In the genomic region with DNA sequence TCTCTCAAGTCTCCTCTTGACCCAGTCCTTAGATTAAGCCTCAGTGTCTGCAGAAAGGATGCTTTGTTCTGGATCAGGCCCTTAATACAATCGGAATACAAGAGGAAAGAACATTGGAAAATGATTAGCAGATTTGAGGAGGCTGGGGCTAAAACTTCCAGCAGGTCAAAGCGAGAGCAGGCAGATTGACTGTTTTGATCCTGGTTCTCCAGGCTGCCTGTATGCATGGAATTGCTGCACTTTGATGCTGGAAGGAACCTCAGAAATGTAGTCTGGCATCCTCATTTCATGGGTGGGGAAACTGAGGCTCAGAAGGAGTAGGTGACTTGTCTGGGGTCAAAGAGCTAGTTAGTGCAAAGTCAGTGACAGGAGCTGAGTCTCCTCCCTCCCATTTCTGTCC, we compare ENCODE assay signal across 20 cellular contexts.
A peak's percentile ranks its signal among the peaks of the same experiment; 100 is the strongest.
DNase-seq lines count a peak whose midpoint lies in the region; ATAC-seq and TF ChIP-seq lines count a peak whose summit lies in the region.
"Had no signal": no experiment of that assay in that cellular context is flagged by ENCODE, and none has a peak within 500 bp of the region (broad histone marks: within the 10 kb centered on the region; RNA-seq: fewer than 3 reads in every experiment).

No MANE protein-coding gene starts in this region.

- H2AFZ ChIP-seq in neural progenitor cell (replicated peaks) = no peak overlapping the region
- H2AFZ ChIP-seq: GM23338 had no signal

- H3K27ac Mint-ChIP-seq in neural progenitor cell = peak overlapping the region; percentile 57
- H3K27ac Mint-ChIP-seq: B cell; CD4-positive, CD25-positive, alpha-beta regulatory T cell; CD8-positive, alpha-beta T cell; GM23338; HFFc6 had no signal

- ATAC-seq in left cardiac atrium (no peak), GM18858 (IDR thresholded peaks at IDR 0.05; ENCODE audit: unreplicated experiment) (no peak)
- ATAC-seq: CD8-positive, alpha-beta T cell; GM12878; GM23338 had no signal

- DNase-seq in right atrium auricular region (ENCODE audit: low spot score) = peak; percentile 26
- no peak for DNase-seq in left cardiac atrium
- no peak for DNase-seq in neural progenitor cell (ENCODE audit: low spot score)
- peak; percentile 25 to 93 for DNase-seq in vagina (ENCODE audit: extremely low spot score in 2 of 2)
- no peak for DNase-seq in DMS79 (lab: John Stamatoyannopoulos, UW)
- DNase-seq: Caco-2; CD4-positive, CD25-positive, alpha-beta regulatory T cell; CD8-positive, alpha-beta T cell; DMS153; EL; GDM1; HFFc6 had no signal

- no peak overlapping the region for H3K4me2 ChIP-seq in neural progenitor cell
- H3K4me2 ChIP-seq: BLaER1, GM23338 had no signal

- peaks cover 8% of the 10 kb centered on the region for H3K27me3 Mint-ChIP-seq in neural progenitor cell (ENCODE audit: insufficient read depth, low read depth)
- H3K27me3 Mint-ChIP-seq: CD4-positive, CD25-positive, alpha-beta regulatory T cell had no signal

- H3K4me1 Mint-ChIP-seq in neural progenitor cell = peaks cover 10% of the 10 kb centered on the region
- H3K4me1 Mint-ChIP-seq: B cell; CD4-positive, CD25-positive, alpha-beta regulatory T cell; GM23338 had no signal

- no peak overlapping the region for H3K9ac ChIP-seq in neural progenitor cell
- H3K9ac ChIP-seq: BLaER1 had no signal

- no peaks in the 10 kb centered on the region for H3K36me3 Mint-ChIP-seq in neural progenitor cell
- H3K36me3 Mint-ChIP-seq: CD4-positive, CD25-positive, alpha-beta regulatory T cell; CD8-positive, alpha-beta T cell had no signal

- H3K4me3 Mint-ChIP-seq in neural progenitor cell = no peak overlapping the region
- H3K4me3 Mint-ChIP-seq: B cell; CD4-positive, CD25-positive, alpha-beta regulatory T cell; CD8-positive, alpha-beta T cell; GM23338; HFFc6 had no signal

- TF ChIP-seq CTCF in right atrium auricular region (IDR thresholded peaks at IDR 0.05) = no peak
- no peak for TF ChIP-seq CTCF in neural progenitor cell (IDR thresholded peaks at IDR 0.05)
- no peak for TF ChIP-seq CTCF in vagina (IDR thresholded peaks at IDR 0.05)

- H3K79me2 ChIP-seq in neural progenitor cell (ENCODE audit: low read depth) = no peaks in the 10 kb centered on the region

- H3K9me3 ChIP-seq in right atrium auricular region = no peaks in the 10 kb centered on the region
- H3K9me3 ChIP-seq in neural progenitor cell (ENCODE audit: low read depth) = no peaks in the 10 kb centered on the region
- H3K9me3 ChIP-seq in vagina = no peaks in the 10 kb centered on the region
- H3K9me3 ChIP-seq: BLaER1, Caco-2, HAP-1 had no signal

- H3K36me3 ChIP-seq in right atrium auricular region (no peaks in the 10 kb centered on the region), neural progenitor cell (no peaks in the 10 kb centered on the region), vagina (no peaks in the 10 kb centered on the region)
- H3K36me3 ChIP-seq: BLaER1, HAP-1 had no signal

- H3K27ac ChIP-seq in right atrium auricular region (no peak overlapping the region), neural progenitor cell (no peak overlapping the region), vagina (no peak overlapping the region)
- H3K27ac ChIP-seq: 22Rv1, BLaER1, C4-2B had no signal

- H4K20me1 ChIP-seq in neural progenitor cell (ENCODE audit: low read depth) = no peaks in the 10 kb centered on the region
- H4K20me1 ChIP-seq: BLaER1 had no signal

- intact Hi-C loops in left cardiac atrium (cut with DNase I) = no loop called here
- intact Hi-C loops in vagina (cut with DNase I) = no loop called here

- H3K9me3 Mint-ChIP-seq in neural progenitor cell = peaks cover under 1% of the 10 kb centered on the region
- H3K9me3 Mint-ChIP-seq: CD8-positive, alpha-beta T cell; GM23338 had no signal

- H3F3A ChIP-seq in neural progenitor cell (ENCODE audit: low read depth) = peaks cover 9% of the 10 kb centered on the region

- H3K4me3 ChIP-seq in right atrium auricular region (no peak overlapping the region), neural progenitor cell (no peak overlapping the region), vagina (no peak overlapping the region)
- H3K4me3 ChIP-seq: BLaER1, GM12878, GM23338, HAP-1 had no signal

- H3K4me1 ChIP-seq in right atrium auricular region (no peaks in the 10 kb centered on the region), neural progenitor cell (peaks cover 10% of the 10 kb centered on the region), vagina (no peaks in the 10 kb centered on the region)
- H3K4me1 ChIP-seq: BLaER1, Caco-2, HAP-1 had no signal

- no peak for TF ChIP-seq POLR2A in vagina (IDR thresholded peaks at IDR 0.05)

- no peaks in the 10 kb centered on the region for H3K27me3 ChIP-seq in right atrium auricular region
- H3K27me3 ChIP-seq in neural progenitor cell = no peaks in the 10 kb centered on the region
- no peaks in the 10 kb centered on the region for H3K27me3 ChIP-seq in vagina
- H3K27me3 ChIP-seq: BLaER1 had no signal

Comparison
In these comparisons a context has a peak if more than half of its experiments do, and no peak if none do; other contexts are left out.
1. DNase-seq: peak in right atrium auricular region (single experiment) and vagina (2 of 2); none in left cardiac atrium (single experiment), neural progenitor cell (single experiment) and DMS79 (single experiment).